ENCODE assay signal across 18 cellular contexts in genomic region chr12:127550271-127550670, GRCh38.
DNase-seq lines count a peak whose midpoint lies in the region; ATAC-seq, FAIRE-seq and TF ChIP-seq lines count a peak whose summit lies in the region.
"Had no signal": no experiment of that assay in that cellular context is flagged by ENCODE, and none has a peak within 500 bp of the region (broad histone marks: within the 10 kb centered on the region; RNA-seq: fewer than 3 reads in every experiment).

No MANE protein-coding gene starts in this region.

- in situ Hi-C loops in astrocyte of the spinal cord (cut with HindIII; ENCODE audit: low sequenced_read_pairs), result no loop called here

- no peak for ATAC-seq in sciatic nerve
- ATAC-seq: activated T-cell treated with anti-CD3 and anti-CD28 coated beads, Interleukin-2, amount 50 U/mL, for 4 hours; effector memory CD8-positive, alpha-beta T cell; foreskin keratinocyte; natural killer cell had no signal

- no peak for FAIRE-seq in small intestine (lab: Jason Lieb, UNC)
- FAIRE-seq: GM12891 had no signal

- H3K27me3 ChIP-seq in uterus, result no peaks in the 10 kb centered on the region
- no peaks in the 10 kb centered on the region for H3K27me3 ChIP-seq in small intestine (ENCODE audit: control insufficient read depth in 2 of 2, insufficient read depth in 2 of 2, low read length in 2 of 2)
- H3K27me3 ChIP-seq: foreskin keratinocyte had no signal

- intact Hi-C loops in cardiac septum (cut with DNase I) (no loop called here), uterus (cut with DNase I; ENCODE audit: low total_unique reads) (no loop called here), sciatic nerve (cut with DNase I) (no loop called here)

- no peaks in the 10 kb centered on the region for H3K4me1 ChIP-seq in uterus
- no peaks in the 10 kb centered on the region for H3K4me1 ChIP-seq in small intestine (ENCODE audit: control insufficient read depth in 2 of 2, insufficient read depth in 1 of 2, low read depth in 1 of 2, low read length in 1 of 2)
- H3K4me1 ChIP-seq: foreskin keratinocyte had no signal

- H3K9me3 ChIP-seq in uterus (no peaks in the 10 kb centered on the region), small intestine (ENCODE audit: control insufficient read depth, low read depth) (no peaks in the 10 kb centered on the region)

- no peak overlapping the region for H3K4me3 ChIP-seq in astrocyte of the spinal cord (ENCODE audit: low read depth, low read length)
- no peak overlapping the region for H3K4me3 ChIP-seq in uterus
- no peak overlapping the region for H3K4me3 ChIP-seq in small intestine (ENCODE audit: low read depth in 1 of 2, low read length in 2 of 2)
- H3K4me3 ChIP-seq: lung had no signal

- DNase-seq in DMS53 (lab: John Stamatoyannopoulos, UW) (peak; percentile 69), LoVo (ENCODE audit: low spot score) (peak; percentile 42), astrocyte of the spinal cord (ENCODE audit: low read depth, low spot score) (peak; percentile 74), non-pigmented ciliary epithelial cell (ENCODE audit: low read depth) (peak; percentile 36), cardiac septum (ENCODE audit: low spot score) (no peak), uterus (no peak), small intestine (no peak), sciatic nerve (ENCODE audit: low spot score) (no peak)
- DNase-seq: activated CD4-positive, alpha-beta T cell treated with anti-CD3 and anti-CD28 coated beads, Interleukin-2, amount 50 U/mL, for 4 hours; activated naive CD8-positive, alpha-beta T cell treated with anti-CD3 and anti-CD28 coated beads, Interleukin-2, amount 10 ng/mL, durations not matched to agents 7 days and 5 days; activated T-cell treated with anti-CD3 and anti-CD28 coated beads, Interleukin-2, amount 50 U/mL, for 4 hours; effector memory CD8-positive, alpha-beta T cell; foreskin keratinocyte; natural killer cell; NCI-H1105 treated with DMSO at 0.1 percent for 48 hours had no signal

- 71 to 76% (median 76%) methylated on average over 8 of the region's 8 CpGs for WGBS in small intestine, 3 donors

- no peak overlapping the region for H3K27ac ChIP-seq in uterus
- H3K27ac ChIP-seq in small intestine (ENCODE audit: low read depth in 1 of 2, low read length in 1 of 2), result no peak overlapping the region
- H3K27ac ChIP-seq: C4-2B, foreskin keratinocyte had no signal

- no peak for TF ChIP-seq CTCF in astrocyte of the spinal cord (IDR thresholded peaks at IDR 0.05; ENCODE audit: low read depth, low read length)
- no peak for TF ChIP-seq CTCF in uterus (IDR thresholded peaks at IDR 0.05)

- H3K36me3 ChIP-seq in uterus, result no peaks in the 10 kb centered on the region
- no peaks in the 10 kb centered on the region for H3K36me3 ChIP-seq in small intestine (ENCODE audit: control insufficient read depth in 2 of 2, insufficient read depth in 2 of 2, low read length in 2 of 2)

- no peak for TF ChIP-seq POLR2A in uterus (IDR thresholded peaks at IDR 0.05)

Comparison
In these comparisons a context has a peak if more than half of its experiments do, and no peak if none do; other contexts are left out.
1. DNase-seq: peak in DMS53 (single experiment), LoVo (single experiment), astrocyte of the spinal cord (single experiment) and non-pigmented ciliary epithelial cell (single experiment); none in cardiac septum (single experiment), uterus (0 of 2), small intestine (single experiment) and sciatic nerve (single experiment).